ENCODE assay signal across 8 cellular contexts in genomic region chr5:136174021-136174659, GRCh38. TPM values are rescaled to one million over a fixed set of nuclear protein-coding genes. Genes with fewer than 3 reads are reported as not detected.
DNase-seq lines count a peak whose midpoint lies in the region; ATAC-seq, FAIRE-seq and TF ChIP-seq lines count a peak whose summit lies in the region.

No MANE protein-coding gene starts in this region.

- no peak overlapping the region for H2BK15ac ChIP-seq in H9 (ENCODE audit: low read depth, low read length)

- H3K23ac ChIP-seq in H9 (ENCODE audit: insufficient read length, low read depth, low read length): no peak overlapping the region

- peak; percentile 88 to 93 for TF ChIP-seq RAD21 in K562 (CRISPR knock-in tag; conservative IDR thresholded peaks at IDR 0.05 in 1 of 2, IDR thresholded peaks at IDR 0.05 in 1 of 2)

- H3K4ac ChIP-seq in H9 (ENCODE audit: low read depth, low read length): no peak overlapping the region

- no peak overlapping the region for H2BK20ac ChIP-seq in H9 (ENCODE audit: low read depth, low read length, poor library complexity, severe bottlenecking)

- no CpG with 5 or more reads among the region's 2 CpGs for WGBS in H9 (ENCODE audit: extremely low coverage, insufficient read length, low lambda C conversion rate)
- WGBS in K562 (ENCODE audit: insufficient coverage, low coverage, missing lambda C conversion rate): 89% methylated on average over 2 of the region's 2 CpGs

- H3K14ac ChIP-seq in H9 (ENCODE audit: insufficient read depth, low read length): no peak overlapping the region

- H3K4me1 ChIP-seq in H9 (ENCODE audit: insufficient read depth, low read length) (no peaks in the 10 kb centered on the region), K562 (replicated peaks in 1 of 2; ENCODE audit: control insufficient read depth in 2 of 2, insufficient read depth in 2 of 2, low read length in 2 of 2) (0 out of 5 replicates have a peak, but pooled peaks cover 0 to 2% of the 10 kb centered on the region in 2 experiments)

- no peaks in the 10 kb centered on the region for H3K9me3 Mint-ChIP-seq in H9

- peaks cover 8 to 46% (median 41%) of the 10 kb centered on the region in 3 experiments; a peak in 5 of 7 replicates for H3K36me3 Mint-ChIP-seq in H9 (ENCODE audit: insufficient read depth in 1 of 3, low read depth in 3 of 3)

- H3K27me3 Mint-ChIP-seq in H9 (ENCODE audit: low read depth): no peaks in the 10 kb centered on the region

- H3K79me2 ChIP-seq in H9 (ENCODE audit: insufficient read depth, low read length): no peaks in the 10 kb centered on the region
- H3K79me2 ChIP-seq in K562 (ENCODE audit: control insufficient read depth, insufficient read depth, low read length): no peaks in the 10 kb centered on the region; the same call in 2 of the 3 replicates

- H2BK12ac ChIP-seq in H9 (ENCODE audit: insufficient read length, low read depth, low read length): no peak overlapping the region

- no peak overlapping the region for H3K4me3 Mint-ChIP-seq in H9

- H4K91ac ChIP-seq in H9 (ENCODE audit: insufficient read length, low read depth, low read length): no peak overlapping the region

- peaks cover 52% of the 10 kb centered on the region for H3K36me3 ChIP-seq in K562 (ENCODE audit: control insufficient read depth, insufficient read depth, low read length)

- peaks cover 2% of the 10 kb centered on the region for H3K79me1 ChIP-seq in H9 (ENCODE audit: insufficient read depth, low read depth, low read length, poor library complexity, severe bottlenecking)

- H3K9ac ChIP-seq in H9 (ENCODE audit: extremely low read depth, insufficient read length, low read length) (no peak overlapping the region), K562 (ENCODE audit: insufficient read depth in 1 of 2, low read depth in 2 of 2, low read length in 2 of 2) (no peak overlapping the region)

- H4K8ac ChIP-seq in H9 (replicated peaks; ENCODE audit: insufficient read length, low read depth, low read length): no peak overlapping the region

- H3K9me3 ChIP-seq in H9 (ENCODE audit: control insufficient read depth, low read depth, low read length) (no peaks in the 10 kb centered on the region), K562 (replicated peaks; ENCODE audit: control insufficient read depth, insufficient read depth, low read depth, low read length) (no peaks in the 10 kb centered on the region)

- in situ Hi-C loops in K562 (cut with MboI): no loop called here

- H3K9me1 ChIP-seq in K562 (ENCODE audit: control insufficient read depth, insufficient read depth, low read length): no peaks in the 10 kb centered on the region

- H3K56ac ChIP-seq in H9 (ENCODE audit: insufficient read length, low read depth, low read length): no peak overlapping the region

- POLR2A ChIA-PET in K562 (lab: Yijun Ruan, JAX): no interaction called here

- no peak overlapping the region for H3T11ph ChIP-seq in H9 (ENCODE audit: low read length)

- H3K23me2 ChIP-seq in H9 (ENCODE audit: insufficient read length, low read depth, low read length, poor library complexity, severe bottlenecking): no peaks in the 10 kb centered on the region

- no peak overlapping the region for H4K5ac ChIP-seq in H9 (ENCODE audit: insufficient read length, low read depth, low read length)

- BruUV-seq in K562 (replicated peaks; lab: Mats Ljungman, UMichigan): no TSS peak

- H2BK5ac ChIP-seq in H9 (ENCODE audit: insufficient read length, low read length): no peak overlapping the region

- H4K20me1 ChIP-seq in H9 (ENCODE audit: control insufficient read depth, insufficient read depth, insufficient read length) (no peaks in the 10 kb centered on the region), K562 (replicated peaks; ENCODE audit: control insufficient read depth, insufficient read depth, low read length) (0 out of 2 replicates have a peak, but pooled peaks cover 3% of the 10 kb centered on the region)

- no peak overlapping the region for H3K18ac ChIP-seq in H9 (ENCODE audit: insufficient read length, low read depth, low read length)

- intact Hi-C loops in K562 (cut with micrococcal nuclease): loop anchor here (1.0 to 10.0 kb wide), 4 partner anchors 92 to 229 kb away; no protein-coding TSS in a partner anchor

- H3K27me3 ChIP-seq in H9 (ENCODE audit: insufficient read depth, low read length) (no peaks in the 10 kb centered on the region), K562 (ENCODE audit: control insufficient read depth in 2 of 2, insufficient read depth in 2 of 2, low read length in 2 of 2) (no peaks in the 10 kb centered on the region)

- H3K4me3 ChIP-seq in K562: no peak overlapping the region

- DNase-seq in DMS153 treated with DMSO at 0.1 percent for 48 hours (lab: John Stamatoyannopoulos, UW; ENCODE audit: unreplicated experiment): peak; percentile 26
- DNase-seq in DMS153 (lab: John Stamatoyannopoulos, UW): no peak
- no peak for DNase-seq in H9
- peak; percentile 40 for DNase-seq in NCI-H1694 treated with DMSO at 0.1 percent for 48 hours (lab: John Stamatoyannopoulos, UW)
- peak; percentile 36 to 71 (median 52) for DNase-seq in K562 (ENCODE audit: extremely low read depth in 1 of 4, low spot score in 3 of 4)
- peak; percentile 60 for DNase-seq in left kidney (ENCODE audit: low read depth, low spot score)
- DNase-seq in activated gamma-delta T cell (lab: John Stamatoyannopoulos, UW): no peak

- CTCF ChIA-PET in K562 (lab: Yijun Ruan, JAX; ENCODE audit: low intra/inter-chr PET ratio): interaction anchor here (0.7 to 1.3 kb wide), 2 partner anchors 15 to 110 kb away, joined by 5 read pairs; no protein-coding TSS in a partner anchor

- H2AFZ ChIP-seq in H9 (ENCODE audit: low read length) (no peak overlapping the region), K562 (ENCODE audit: low read depth, low read length) (no peak overlapping the region)

- no peak overlapping the region for H2AK5ac ChIP-seq in H9 (ENCODE audit: insufficient read length, low read length)

- H3K27ac Mint-ChIP-seq in H9: 0 out of 7 replicates have a peak overlapping the region, but pooled peaks of 1 of the 3 experiments have one; percentile 1

- peak; percentile 78 for TF ChIP-seq CTCF in H9 (conservative IDR thresholded peaks at IDR 0.05)
- peak; percentile 48 to 83 (median 62); a peak in 5 of 6 replicates for TF ChIP-seq CTCF in K562 (IDR thresholded peaks at IDR 0.05 in 2 of 3, conservative IDR thresholded peaks at IDR 0.05 in 1 of 3; ENCODE audit: insufficient read depth in 2 of 3, low read depth in 1 of 3, low read length in 3 of 3)

- peak; percentile 88 for FAIRE-seq in K562 (lab: Jason Lieb, UNC)

- ATAC-seq in K562 (peak; percentile 90), GM18873 (IDR thresholded peaks at IDR 0.05; ENCODE audit: low FRiP score, unreplicated experiment) (no peak)

- no peak for TF ChIP-seq POLR2A in K562 (conservative IDR thresholded peaks at IDR 0.05)

- no peak overlapping the region for H2BK120ac ChIP-seq in H9 (ENCODE audit: low read depth, low read length, poor library complexity, severe bottlenecking)

- no peak for TF ChIP-seq EP300 in K562 (IDR thresholded peaks at IDR 0.05; ENCODE audit: low read length)

- H3K4me2 ChIP-seq in H9 (ENCODE audit: insufficient read depth, insufficient read length, low read length) (no peak overlapping the region), K562 (ENCODE audit: insufficient read depth, low read length) (no peak overlapping the region)

- no peaks in the 10 kb centered on the region for H3K4me1 Mint-ChIP-seq in H9

- H3K27ac ChIP-seq in H9 (ENCODE audit: insufficient read length, low read depth, low read length) (no peak overlapping the region), K562 (ENCODE audit: extremely low read depth, low read depth, low read length) (no peak overlapping the region)

TF ChIP-seq in K562, 482 proteins besides CTCF, POLR2A, EP300 and RAD21 (continues in another document):
- no peak for TF ChIP-seq ZFX (CRISPR knock-in tag; IDR thresholded peaks at IDR 0.05)

RNA-seq across cellular contexts. Expression of gene SMIM32, which starts 18.8 kb away (rescaled TPM):
- total RNA-seq in H9 (2021): 0.13 TPM in 1 of 2 replicates, not detected in the other
- total RNA-seq in K562 (2011; cell fraction: chromatin; rRNA removed; ENCODE audit: low replicate concordance): not detected in 2 replicates
- total RNA-seq in K562 (2011; cell fraction: nucleolus; rRNA removed): not detected in 2 replicates
- not detected in 2 replicates for total RNA-seq in K562 (2011; cell fraction: nucleoplasm; rRNA removed)
- not detected in 2 replicates for total RNA-seq in K562 (2014; rRNA removed)
- not detected in 2 replicates for total RNA-seq in K562 (2014; rRNA removed; fragmentation: Illumina TruSeq; extraction: Trizol)
- total RNA-seq in K562 (2015; rRNA removed; fragmentation: Illumina TruSeq; extraction: Trizol): not detected in 2 replicates
- not detected in 2 replicates for total RNA-seq in K562 (2021)
- not detected in 2 replicates for polyA plus RNA-seq in K562 (2011; rRNA removed)
- polyA plus RNA-seq in K562 (2011; cell fraction: cytosol; rRNA removed): not detected in 2 replicates
- not detected in 2 replicates for polyA plus RNA-seq in K562 (2011; cell fraction: nucleus; rRNA removed)
- polyA plus RNA-seq in K562 (2012): not detected in 2 replicates
- polyA plus RNA-seq in K562 (2014; fragmentation: Illumina TruSeq; extraction: Trizol): not detected in 2 replicates
- polyA plus RNA-seq in K562 (2014; fragmentation: Nextera tagmentation; extraction: Ambion mirVana): not detected
- polyA plus RNA-seq in K562 (2014; rRNA removed): not detected in 2 replicates
- polyA minus RNA-seq in K562 (2011; rRNA and poly(A)+ RNA removed): not detected in 2 replicates
- not detected in 2 replicates for polyA minus RNA-seq in K562 (2011; cell fraction: cytosol; rRNA and poly(A)+ RNA removed)
- not detected in 2 replicates for polyA minus RNA-seq in K562 (2011; cell fraction: nucleus; rRNA and poly(A)+ RNA removed)

RNA-seq across cellular contexts. Expression of gene SMAD5, which starts 41.5 kb away (rescaled TPM):
- total RNA-seq in H9 (2021): 58.3 and 69.3 TPM in 2 replicates
- 37.6 and 119 TPM in 2 replicates for total RNA-seq in K562 (2011; cell fraction: chromatin; rRNA removed; ENCODE audit: low replicate concordance)
- 9.2 and 17.2 TPM in 2 replicates for total RNA-seq in K562 (2011; cell fraction: nucleolus; rRNA removed)
- 23.3 and 36.0 TPM in 2 replicates for total RNA-seq in K562 (2011; cell fraction: nucleoplasm; rRNA removed)
- total RNA-seq in K562 (2014; rRNA removed): 14.7 and 14.8 TPM in 2 replicates
- total RNA-seq in K562 (2014; rRNA removed; fragmentation: Illumina TruSeq; extraction: Trizol): 35.0 and 47.9 TPM in 2 replicates
- 26.5 and 29.5 TPM in 2 replicates for total RNA-seq in K562 (2015; rRNA removed; fragmentation: Illumina TruSeq; extraction: Trizol)
- total RNA-seq in K562 (2021): 34.4 and 38.5 TPM in 2 replicates
- polyA plus RNA-seq in K562 (2011; rRNA removed): 49.0 and 53.9 TPM in 2 replicates
- 23.7 and 43.2 TPM in 2 replicates for polyA plus RNA-seq in K562 (2011; cell fraction: cytosol; rRNA removed)
- 15.7 and 27.0 TPM in 2 replicates for polyA plus RNA-seq in K562 (2011; cell fraction: nucleus; rRNA removed)
- polyA plus RNA-seq in K562 (2012): 12.9 and 17.5 TPM in 2 replicates
- polyA plus RNA-seq in K562 (2014; fragmentation: Illumina TruSeq; extraction: Trizol): 20.3 and 21.1 TPM in 2 replicates
- polyA plus RNA-seq in K562 (2014; fragmentation: Nextera tagmentation; extraction: Ambion mirVana): 10 to 100 TPM; 14.2 to 18.9 TPM
- polyA plus RNA-seq in K562 (2014; rRNA removed): 12.4 and 17.4 TPM in 2 replicates
- polyA minus RNA-seq in K562 (2011; rRNA and poly(A)+ RNA removed): 143 and 178 TPM in 2 replicates
- 41.4 and 59.4 TPM in 2 replicates for polyA minus RNA-seq in K562 (2011; cell fraction: cytosol; rRNA and poly(A)+ RNA removed)
- 19.7 and 42.3 TPM in 2 replicates for polyA minus RNA-seq in K562 (2011; cell fraction: nucleus; rRNA and poly(A)+ RNA removed)

Comparison
In these comparisons a context has a peak if more than half of its experiments do, and no peak if none do; other contexts are left out.
1. DNase-seq: peak in DMS153 treated with DMSO at 0.1 percent for 48 hours (single experiment), NCI-H1694 treated with DMSO at 0.1 percent for 48 hours (single experiment), K562 (4 of 4) and left kidney (single experiment); none in DMS153 (single experiment), H9 (single experiment) and activated gamma-delta T cell (single experiment).